26 cellular contexts compared by ENCODE assay signal in genomic region chr14:26554069-26554772, GRCh38. TPM values are rescaled to one million over a fixed set of nuclear protein-coding genes. Genes with fewer than 3 reads are reported as not detected.
"Had no signal": no experiment of that assay in that cellular context is flagged by ENCODE, and none has a peak within 500 bp of the region (broad histone marks: within the 10 kb centered on the region; RNA-seq: fewer than 3 reads in every experiment).

No MANE protein-coding gene starts in this region.

- H3K36me3 Mint-ChIP-seq: naive thymus-derived CD4-positive, alpha-beta T cell; natural killer cell treated with Interleukin-12 subunit alpha and Interleukin-12 subunit beta and Interleukin-15 and Interleukin-18, amount 100 ng/mL, for 72 hours; stimulated activated naive B cell treated with anti-CD40 and anti-IgM and Interleukin-4, amounts not matched to agents 10 μg/mL and 1 μg/mL and 100 μg/mL, for 72 hours had no signal

- ATAC-seq: mucosa of descending colon; naive thymus-derived CD4-positive, alpha-beta T cell; natural killer cell treated with Interleukin-12 subunit alpha and Interleukin-12 subunit beta and Interleukin-15 and Interleukin-18, amount 100 ng/mL, for 72 hours; sciatic nerve; stimulated activated naive B cell treated with anti-CD40 and anti-IgM and Interleukin-4, amounts not matched to agents 10 μg/mL and 1 μg/mL and 100 μg/mL, for 72 hours; stimulated activated naive CD8-positive, alpha-beta T cell treated with anti-CD3 and anti-CD28 coated beads, Interleukin-15, Interleukin-2, amounts not matched to agents 100 U/mL and 50 U/mL, for 24 hours had no signal

- H3K4me1 ChIP-seq: left ventricle myocardium inferior, right atrium auricular region, testis, thyroid gland, transverse colon, upper lobe of left lung, vagina had no signal

- H3K4me3 ChIP-seq: left ventricle myocardium inferior, lung, mucosa of descending colon, ovary, right atrium auricular region, skin epidermis, stomach, testis, thyroid gland, transverse colon, upper lobe of left lung, vagina had no signal

- H3K9me3 ChIP-seq: left ventricle myocardium inferior, mucosa of descending colon, ovary, right atrium auricular region, stomach, testis, thyroid gland, transverse colon, upper lobe of left lung, vagina had no signal

- H3K27me3 Mint-ChIP-seq: naive thymus-derived CD4-positive, alpha-beta T cell; natural killer cell treated with Interleukin-12 subunit alpha and Interleukin-12 subunit beta and Interleukin-15 and Interleukin-18, amount 100 ng/mL, for 72 hours; progenitor cell of endocrine pancreas; stimulated activated naive B cell treated with anti-CD40 and anti-IgM and Interleukin-4, amounts not matched to agents 10 μg/mL and 1 μg/mL and 100 μg/mL, for 72 hours had no signal

- H3K4me3 Mint-ChIP-seq: naive thymus-derived CD4-positive, alpha-beta T cell; natural killer cell treated with Interleukin-12 subunit alpha and Interleukin-12 subunit beta and Interleukin-15 and Interleukin-18, amount 100 ng/mL, for 72 hours; stimulated activated naive B cell treated with anti-CD40 and anti-IgM and Interleukin-4, amounts not matched to agents 10 μg/mL and 1 μg/mL and 100 μg/mL, for 72 hours had no signal

- H3K27ac ChIP-seq: left ventricle myocardium inferior, ovary, right atrium auricular region, skin epidermis, stomach, testis, thyroid gland, transverse colon, upper lobe of left lung, vagina had no signal

- H3K36me3 ChIP-seq: left ventricle myocardium inferior, ovary, right atrium auricular region, stomach, thyroid gland, transverse colon, upper lobe of left lung, vagina had no signal

- H3K27ac Mint-ChIP-seq: naive thymus-derived CD4-positive, alpha-beta T cell; natural killer cell treated with Interleukin-12 subunit alpha and Interleukin-12 subunit beta and Interleukin-15 and Interleukin-18, amount 100 ng/mL, for 72 hours; progenitor cell of endocrine pancreas; stimulated activated naive B cell treated with anti-CD40 and anti-IgM and Interleukin-4, amounts not matched to agents 10 μg/mL and 1 μg/mL and 100 μg/mL, for 72 hours had no signal

- DNase-seq: hypothalamus; islet precursor cell; left ventricle myocardium inferior; mesendoderm; midbrain; mucosa of descending colon; naive thymus-derived CD4-positive, alpha-beta T cell; ovary; stimulated activated CD4-positive, alpha-beta T cell treated with anti-CD3 and anti-CD28 coated beads, Interleukin-12 subunit alpha, Interleukin-12 subunit beta, amount 100 ng/mL, for 4 hours; stimulated activated CD4-positive, alpha-beta T cell treated with anti-CD3 and anti-CD28 coated beads, Interleukin-15, amount 100 ng/mL, for 24 hours; stimulated activated CD4-positive, alpha-beta T cell treated with anti-CD3 and anti-CD28 coated beads, Interleukin-2, amount 100 ng/mL, for 24 hours; stimulated activated CD4-positive, alpha-beta T cell treated with anti-CD3 and anti-CD28 coated beads, Interleukin-4, amount 100 ng/mL, for 1 hour; stimulated activated naive B cell treated with anti-CD40 and anti-IgM and Interleukin-4, amounts not matched to agents 10 μg/mL and 1 μg/mL and 100 μg/mL, for 72 hours; stimulated activated naive CD8-positive, alpha-beta T cell treated with anti-CD3 and anti-CD28 coated beads, Interleukin-15, Interleukin-2, amounts not matched to agents 100 U/mL and 50 U/mL, for 24 hours; stomach; testis; thyroid gland; transverse colon; upper lobe of left lung had no signal

- H3K9me3 Mint-ChIP-seq: natural killer cell treated with Interleukin-12 subunit alpha and Interleukin-12 subunit beta and Interleukin-15 and Interleukin-18, amount 100 ng/mL, for 72 hours had no signal

- H3K4me1 Mint-ChIP-seq: naive thymus-derived CD4-positive, alpha-beta T cell; stimulated activated naive B cell treated with anti-CD40 and anti-IgM and Interleukin-4, amounts not matched to agents 10 μg/mL and 1 μg/mL and 100 μg/mL, for 72 hours had no signal

RNA-seq across cellular contexts. Expression of gene NOVA1, which starts 43.6 kb away (rescaled TPM):
- total RNA-seq: natural killer cell treated with Interleukin-12 subunit alpha and Interleukin-12 subunit beta and Interleukin-15 and Interleukin-18, amount 100 ng/mL, for 72 hours had no signal
- polyA plus RNA-seq: naive thymus-derived CD4-positive, alpha-beta T cell had no signal
